8 cellular contexts compared by ENCODE assay signal in genomic region chr10:69451784-69452251, GRCh38. TPM values are rescaled to one million over a fixed set of nuclear protein-coding genes. Genes with fewer than 3 reads are reported as not detected.
A peak's percentile ranks its signal among the peaks of the same experiment; 100 is the strongest.
DNase-seq lines count a peak whose midpoint lies in the region; ATAC-seq, FAIRE-seq and TF ChIP-seq lines count a peak whose summit lies in the region.

No MANE protein-coding gene starts in this region.

- H2BK20ac ChIP-seq in IMR-90 (ENCODE audit: low read depth, low read length) = no peak overlapping the region

- BruUV-seq in IMR-90 (replicated peaks; lab: Mats Ljungman, UMichigan) = no TSS peak

- no peak overlapping the region for H3K56ac ChIP-seq in IMR-90 (ENCODE audit: extremely low read depth, insufficient read depth, low read length)

- H2AFZ ChIP-seq in IMR-90 (replicated peaks; ENCODE audit: low read length, poor library complexity) (peak overlapping the region; percentile 74), keratinocyte (ENCODE audit: control insufficient read depth, low read length) (peak overlapping the region; percentile 85)

- no peak overlapping the region for H2BK15ac ChIP-seq in IMR-90 (ENCODE audit: low read depth, low read length)

- POLR2A ChIA-PET in IMR-90 (lab: Charles Lee; ENCODE audit: unreplicated experiment) = no interaction called here

- FAIRE-seq in keratinocyte (lab: Jason Lieb, UNC) (no peak), HTR-8/SVneo (lab: Jason Lieb, UNC) (no peak)

- H2AK9ac ChIP-seq in IMR-90 (replicated peaks; ENCODE audit: low read depth, low read length, poor library complexity) = peak overlapping the region; percentile 20

- peaks cover 16% of the 10 kb centered on the region for H3K27me3 ChIP-seq in IMR-90 (ENCODE audit: control insufficient read depth, insufficient read depth, low read length)
- H3K27me3 ChIP-seq in keratinocyte (ENCODE audit: control insufficient read depth, extremely low read depth, insufficient read depth, low read length) = no peaks in the 10 kb centered on the region
- no peaks in the 10 kb centered on the region for H3K27me3 ChIP-seq in stomach smooth muscle (ENCODE audit: control insufficient read depth in 1 of 2, insufficient read depth in 2 of 2, low read length in 2 of 2)

- H3K4me2 ChIP-seq in IMR-90 (ENCODE audit: low read depth, low read length) = peak overlapping the region; percentile 70
- H3K4me2 ChIP-seq in keratinocyte (ENCODE audit: control insufficient read depth, extremely low read depth, insufficient read depth, low read depth, low read length) = peak overlapping the region; percentile 89

- no peak overlapping the region for H4K8ac ChIP-seq in IMR-90 (ENCODE audit: low read depth in 2 of 2, low read length in 2 of 2)

- CTCF ChIA-PET in IMR-90 (lab: Yijun Ruan, JAX) = no interaction called here

- no peak overlapping the region for H2BK5ac ChIP-seq in IMR-90 (ENCODE audit: low read depth, low read length, poor library complexity, severe bottlenecking)

- peak; percentile 25; the same call in 1 of the 2 replicates for ATAC-seq in IMR-90 (ENCODE audit: low read depth)
- no peak for ATAC-seq in GM21528 (IDR thresholded peaks at IDR 0.05; ENCODE audit: low FRiP score, unreplicated experiment)

- no peaks in the 10 kb centered on the region for H3K79me2 ChIP-seq in keratinocyte (ENCODE audit: control insufficient read depth, insufficient read depth, low read length)

- H3K23ac ChIP-seq in IMR-90 (ENCODE audit: low read depth, low read length) = no peak overlapping the region; the same call in 1 of the 2 replicates

- H3K4me3 ChIP-seq in IMR-90 (ENCODE audit: insufficient read depth, low read depth, low read length) (peak overlapping the region; percentile 43), keratinocyte (ENCODE audit: control insufficient read depth in 2 of 3, extremely low read depth in 1 of 3, insufficient read depth in 2 of 3, low read depth in 1 of 3, low read length in 3 of 3) (peak overlapping the region; percentile 56 to 73 (median 68)), stomach smooth muscle (ENCODE audit: low read length in 2 of 2) (peak overlapping the region; percentile 68 to 89)

- peak; percentile 53 for DNase-seq in DMS53 treated with DMSO at 0.1 percent for 48 hours (lab: John Stamatoyannopoulos, UW; ENCODE audit: unreplicated experiment)
- DNase-seq in IMR-90 = no peak
- no peak for DNase-seq in keratinocyte (ENCODE audit: low read depth, low spot score)
- no peak for DNase-seq in NOMO-1 treated with dmso at 0.1 percent for 144 hours (lab: John Stamatoyannopoulos, UW; ENCODE audit: unreplicated experiment)
- DNase-seq in HTR-8/SVneo (ENCODE audit: insufficient read length, low spot score) = no peak

- no peaks in the 10 kb centered on the region for H3K36me3 ChIP-seq in IMR-90 (ENCODE audit: control insufficient read depth, insufficient read depth, low read length)
- H3K36me3 ChIP-seq in keratinocyte (ENCODE audit: control insufficient read depth in 2 of 2, extremely low read depth in 1 of 2, insufficient read depth in 2 of 2, low read length in 2 of 2) = no peaks in the 10 kb centered on the region
- H3K36me3 ChIP-seq in stomach smooth muscle (ENCODE audit: control insufficient read depth in 2 of 2, insufficient read depth in 2 of 2, low read length in 2 of 2) = peaks cover 3 to 7% of the 10 kb centered on the region in 2 donors

- no peak overlapping the region for H4K91ac ChIP-seq in IMR-90 (ENCODE audit: insufficient read depth, low read depth, low read length)

- H2AK5ac ChIP-seq in IMR-90 (ENCODE audit: low read depth, low read length) = no peak overlapping the region

- TF ChIP-seq CTCF in IMR-90 (conservative IDR thresholded peaks at IDR 0.05; ENCODE audit: low read depth, low read length) (no peak), keratinocyte (optimal IDR thresholded peaks at IDR 0.05 in 1 of 3, IDR thresholded peaks at IDR 0.05 in 1 of 3, conservative IDR thresholded peaks at IDR 0.05 in 1 of 3; ENCODE audit: extremely low read depth in 1 of 3, insufficient read depth in 2 of 3, low read length in 3 of 3) (no peak)

- H3K9ac ChIP-seq in IMR-90 (ENCODE audit: low read depth, low read length) (no peak overlapping the region), keratinocyte (ENCODE audit: control insufficient read depth, extremely low read depth, insufficient read depth, low read length) (peak overlapping the region; percentile 55), stomach smooth muscle (ENCODE audit: low read length in 2 of 2) (peak overlapping the region; percentile 69 to 79)

- in situ Hi-C loops in IMR-90 (cut with MboI; ENCODE audit: low sequenced_read_pairs) = no loop called here

- TF ChIP-seq POLR2A in IMR-90 (IDR thresholded peaks at IDR 0.05; ENCODE audit: low read depth, low read length) = no peak

- no peak overlapping the region for H3K18ac ChIP-seq in IMR-90 (ENCODE audit: low read depth, low read length)

- no peaks in the 10 kb centered on the region for H3K79me1 ChIP-seq in IMR-90 (ENCODE audit: low read depth in 1 of 2, low read length in 2 of 2)

- H2BK120ac ChIP-seq in IMR-90 (ENCODE audit: low read depth, low read length) = no peak overlapping the region

- H4K20me1 ChIP-seq in IMR-90 (ENCODE audit: insufficient read depth, low read length) (no peaks in the 10 kb centered on the region), keratinocyte (ENCODE audit: control insufficient read depth, extremely low read depth, insufficient read depth, low read length) (no peaks in the 10 kb centered on the region)

- no peak for TF ChIP-seq RAD21 in IMR-90 (IDR thresholded peaks at IDR 0.05; ENCODE audit: low read length)

- WGBS in IMR-90 (ENCODE audit: extremely low coverage in 2 of 2, insufficient read length in 1 of 2), 2 experiments = 7% methylated on average over 16 of the region's 38 CpGs; no CpG with 5 or more reads in 1 of the 2 experiments

- H3K9me1 ChIP-seq in IMR-90 (ENCODE audit: insufficient read depth, low read length) (peaks cover 4% of the 10 kb centered on the region), keratinocyte (ENCODE audit: control insufficient read depth, extremely low read depth, insufficient read depth, low read length) (no peaks in the 10 kb centered on the region)

- H3K4me1 ChIP-seq in IMR-90 (ENCODE audit: control insufficient read depth, insufficient read depth, low read length) (peaks cover 5% of the 10 kb centered on the region), keratinocyte (ENCODE audit: control insufficient read depth, extremely low read depth, insufficient read depth, low read length) (peaks cover 28% of the 10 kb centered on the region), stomach smooth muscle (ENCODE audit: control insufficient read depth, insufficient read depth, low read length) (peaks cover 44% of the 10 kb centered on the region)

- H3K27ac ChIP-seq in IMR-90 (ENCODE audit: insufficient read depth, low read length) (no peak overlapping the region), angular gyrus (ENCODE audit: low read depth, low read length) (peak overlapping the region; percentile 71), keratinocyte (ENCODE audit: control insufficient read depth, insufficient read depth, low read length) (no peak overlapping the region), stomach smooth muscle (ENCODE audit: low read length) (peak overlapping the region; percentile 66)

- no peak overlapping the region for H4K5ac ChIP-seq in IMR-90 (ENCODE audit: low read depth, low read length)

- no peak overlapping the region for H3K4ac ChIP-seq in IMR-90 (ENCODE audit: low read depth, low read length)

- H3K9me3 ChIP-seq in IMR-90 (ENCODE audit: control insufficient read depth, insufficient read depth, low read length) (no peaks in the 10 kb centered on the region), keratinocyte (ENCODE audit: control insufficient read depth, low read depth, low read length) (no peaks in the 10 kb centered on the region), stomach smooth muscle (ENCODE audit: control insufficient read depth in 2 of 2, low read length in 2 of 2) (no peaks in the 10 kb centered on the region)

- intact Hi-C loops in IMR-90 (cut with micrococcal nuclease) = no loop called here

- no peak overlapping the region for H3K14ac ChIP-seq in IMR-90 (replicated peaks; ENCODE audit: low read depth, low read length)

- dilution Hi-C loops in IMR-90 (cut with HindIII; ENCODE audit: low sequenced_read_pairs, unreplicated experiment) = no loop called here
- dilution Hi-C loops in keratinocyte (cut with MboI; ENCODE audit: extremely low pct_ligation_motif_present, low sequenced_read_pairs) = no loop called here

TF ChIP-seq in IMR-90, 13 proteins besides CTCF, POLR2A, EP300 and RAD21 (continues in another document):
- TF ChIP-seq FOS (IDR thresholded peaks at IDR 0.05; ENCODE audit: low read depth, low read length) (no peak), MAFK (IDR thresholded peaks at IDR 0.05; ENCODE audit: low read depth, low read length) (no peak)

RNA-seq across cellular contexts. Expression of gene TSPAN15, which starts 0.6 kb away (rescaled TPM):
- not detected in 2 replicates for total RNA-seq in IMR-90 (2012; rRNA removed)
- polyA plus RNA-seq in IMR-90 (2012; rRNA removed) (0.07 and 0.48 TPM in 2 replicates), keratinocyte (2.1 to 3.5 TPM (median 2.2 TPM) in 3 replicates)
- polyA plus RNA-seq in IMR-90 (2012; cell fraction: cytosol; rRNA removed) = 0.13 TPM in 1 of 2 replicates, not detected in the other
- 0.08 and 0.19 TPM in 2 replicates for polyA plus RNA-seq in IMR-90 (2012; cell fraction: nucleus; rRNA removed; ENCODE audit: low replicate concordance)
- 0.59 TPM for polyA plus RNA-seq in keratinocyte (2011; ENCODE audit: low read depth)
- 1.3 and 1.8 TPM in 2 replicates for polyA plus RNA-seq in keratinocyte (2011; cell fraction: cytosol; rRNA removed)
- 1.4 TPM in 2 replicates for polyA plus RNA-seq in keratinocyte (2011; cell fraction: nucleus; rRNA removed)
- 1.6 and 3.0 TPM in 2 replicates for polyA plus RNA-seq in keratinocyte (2012; ENCODE audit: low replicate concordance)
- polyA minus RNA-seq in keratinocyte = 3.8 to 8.8 TPM (median 4.6 TPM) in 3 replicates
- 4.2 TPM for polyA minus RNA-seq in keratinocyte (2011; cell fraction: cytosol; rRNA and poly(A)+ RNA removed)
- 1.4 TPM in 2 replicates for polyA minus RNA-seq in keratinocyte (2011; cell fraction: nucleus; rRNA and poly(A)+ RNA removed)

RNA-seq across cellular contexts. Expression of gene TACR2, which starts 35.1 kb away (rescaled TPM):
- not detected in 2 replicates for total RNA-seq in IMR-90 (2012; rRNA removed)
- polyA plus RNA-seq in IMR-90 (2012; rRNA removed) = not detected in 2 replicates
- polyA plus RNA-seq in IMR-90 (2012; cell fraction: cytosol; rRNA removed) = 0.03 TPM in 1 of 2 replicates, not detected in the other
- polyA plus RNA-seq in IMR-90 (2012; cell fraction: nucleus; rRNA removed; ENCODE audit: low replicate concordance) = not detected in 2 replicates
- polyA plus RNA-seq in keratinocyte = 0.05 to 0.11 TPM (median 0.07 TPM) in 3 replicates
- polyA plus RNA-seq in keratinocyte (2011; ENCODE audit: low read depth) = not detected
- polyA plus RNA-seq in keratinocyte (2011; cell fraction: cytosol; rRNA removed) = 0.06 TPM in 1 of 2 replicates, not detected in the other
- not detected in 2 replicates for polyA plus RNA-seq in keratinocyte (2011; cell fraction: nucleus; rRNA removed)
- polyA plus RNA-seq in keratinocyte (2012; ENCODE audit: low replicate concordance) = 0.16 and 0.65 TPM in 2 replicates
- polyA minus RNA-seq in keratinocyte = not detected in 3 replicates
- not detected for polyA minus RNA-seq in keratinocyte (2011; cell fraction: cytosol; rRNA and poly(A)+ RNA removed)
- polyA minus RNA-seq in keratinocyte (2011; cell fraction: nucleus; rRNA and poly(A)+ RNA removed) = not detected in 2 replicates

Comparison
In these comparisons a context has a peak if more than half of its experiments do, and no peak if none do; other contexts are left out.
1. H3K27ac ChIP-seq: peak in angular gyrus (single experiment) and stomach smooth muscle (single experiment); none in IMR-90 (single experiment) and keratinocyte (single experiment).
2. Peak in every context shown above with its lines, with median percentiles within 50 percentile points of each other: H3K4me3 ChIP-seq.